ENCODE assay signal across 8 cellular contexts in the genomic region with DNA sequence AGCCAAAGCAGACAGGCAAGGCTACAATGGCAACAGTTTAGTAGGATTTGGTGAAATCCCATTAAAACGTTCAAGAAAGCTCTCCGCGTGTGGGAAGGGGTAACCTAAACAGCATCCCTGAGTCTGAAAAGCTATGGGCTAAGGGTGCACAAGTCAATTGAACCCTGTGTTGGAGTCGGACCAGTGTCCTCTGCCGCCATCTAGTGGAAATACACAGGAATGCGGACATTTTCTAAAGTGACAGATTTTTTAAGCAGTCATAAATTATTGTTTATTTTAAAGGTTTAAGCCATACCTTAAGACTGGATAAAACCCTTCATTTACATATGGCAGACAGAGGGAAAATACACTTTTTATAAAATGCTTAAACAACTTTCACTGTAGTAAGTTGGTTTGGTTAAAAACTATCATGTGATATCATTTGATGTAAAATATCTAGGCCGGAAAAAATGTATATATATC. TPM values are rescaled to one million over a fixed set of nuclear protein-coding genes. Genes with fewer than 3 reads are reported as not detected.
A peak's percentile ranks its signal among the peaks of the same experiment; 100 is the strongest.
DNase-seq lines count a peak whose midpoint lies in the region; ATAC-seq, FAIRE-seq and TF ChIP-seq lines count a peak whose summit lies in the region.

No MANE protein-coding gene starts in this region.

- H4K91ac ChIP-seq in H1 (replicated peaks; ENCODE audit: insufficient read length, low read length) = no peak overlapping the region

- TF ChIP-seq EP300 in H1 (IDR thresholded peaks at IDR 0.05; ENCODE audit: borderline replicate concordance in 1 of 2, low read depth in 2 of 2, low read length in 2 of 2) = no peak

- no peak overlapping the region for H2BK15ac ChIP-seq in H1 (ENCODE audit: low read length)

- TF ChIP-seq RAD21 in H1 (IDR thresholded peaks at IDR 0.05 in 1 of 2, conservative IDR thresholded peaks at IDR 0.05 in 1 of 2; ENCODE audit: low read depth in 2 of 2, low read length in 2 of 2) = peak; percentile 91 to 92

- no peak overlapping the region for H3K14ac ChIP-seq in H1 (ENCODE audit: insufficient read length)

- H3K27ac ChIP-seq in H1 (ENCODE audit: low read depth, low read length) (no peak overlapping the region), substantia nigra (ENCODE audit: low read depth, low read length, poor library complexity, severe bottlenecking) (no peak overlapping the region)

- no peak overlapping the region for H2BK5ac ChIP-seq in H1 (ENCODE audit: low read depth, low read length)

- no peak overlapping the region for H3K23ac ChIP-seq in H1 (ENCODE audit: insufficient read length)

- H3K79me1 ChIP-seq in H1 (ENCODE audit: low read depth, low read length) = no peaks in the 10 kb centered on the region

- no peaks in the 10 kb centered on the region for H3K27me3 ChIP-seq in H1 (replicated peaks in 1 of 4; ENCODE audit: control insufficient read depth in 3 of 4, extremely low read depth in 1 of 4, insufficient read depth in 3 of 4, low read length in 3 of 4)

- H2BK120ac ChIP-seq in H1 (replicated peaks; ENCODE audit: low read depth, low read length) = no peak overlapping the region

- H2AFZ ChIP-seq in H1 (ENCODE audit: low read length) = peak overlapping the region; percentile 99

- DNase-seq in AG09309 (ENCODE audit: low read depth) = peak; percentile 7
- DNase-seq in GM19239 (ENCODE audit: insufficient read length, low spot score) = peak; percentile 26
- DNase-seq in NCI-H526 treated with DMSO at 0.1 percent for 48 hours (lab: John Stamatoyannopoulos, UW) = peak; percentile 48
- DNase-seq in activated CD4-positive, alpha-beta T cell treated with anti-CD3 and anti-CD28 coated beads, Interleukin-2, amount 50 U/mL, for 4 hours = peak; percentile 37 to 40
- peak in 1 of 2 experiments; percentile 53 for DNase-seq in H1 (ENCODE audit: low read depth in 1 of 2, low spot score in 2 of 2)
- DNase-seq in mucosa of gallbladder (ENCODE audit: low spot score) = peak; percentile 37
- DNase-seq in substantia nigra (lab: John Stamatoyannopoulos, UW) = peak in 30 of 49 donors; percentile 1 to 34 (median 11)

- H2AK5ac ChIP-seq in H1 (ENCODE audit: low read depth, low read length) = no peak overlapping the region

- peaks cover 0 to 6% of the 10 kb centered on the region in 2 experiments; a peak in 1 of 4 replicates for H3K9me3 ChIP-seq in H1 (ENCODE audit: insufficient read depth in 2 of 2, low read depth in 1 of 2, low read length in 1 of 2)

- no peak overlapping the region for H3K4me3 ChIP-seq in AG09309 (ENCODE audit: control insufficient read depth, low read depth, low read length)
- H3K4me3 ChIP-seq in H1 (ENCODE audit: extremely low read depth in 1 of 4, insufficient read depth in 2 of 4, low read depth in 3 of 4, low read length in 4 of 4) = no peak overlapping the region

- POLR2A ChIA-PET in H1 (lab: Charles Lee; ENCODE audit: partially characterized antibody) = interaction anchor here (1.0 to 3.9 kb wide), 4 partner anchors 9 to 368 kb away, joined by 4 to 11 read pairs (median 5); a partner anchor contains a TSS

- no peak for ATAC-seq in HG03521 (IDR thresholded peaks at IDR 0.05; ENCODE audit: unreplicated experiment)

- no peak overlapping the region for H2BK20ac ChIP-seq in H1 (ENCODE audit: low read length)

- no peak overlapping the region for H3K4ac ChIP-seq in H1 (replicated peaks; ENCODE audit: insufficient read length, low read depth, low read length)

- no peaks in the 10 kb centered on the region for H3K36me3 ChIP-seq in H1 (ENCODE audit: control insufficient read depth in 2 of 4, insufficient read depth in 4 of 4, low read length in 3 of 4)

- CTCF ChIA-PET in H1 (lab: Charles Lee; ENCODE audit: partially characterized antibody) = interaction anchor here (0.6 to 8.0 kb wide), 31 partner anchors 9 to 729 kb away, joined by 3 to 66 read pairs (median 4); no protein-coding TSS in a partner anchor

- peak overlapping the region in 1 of 2 experiments; percentile 30; a peak in 1 of 4 replicates for H3K4me2 ChIP-seq in H1 (ENCODE audit: insufficient read depth in 1 of 2, low read depth in 2 of 2, low read length in 2 of 2)

- H4K20me1 ChIP-seq in H1 (replicated peaks in 1 of 2; ENCODE audit: control insufficient read depth in 1 of 2, insufficient read depth in 2 of 2, low read length in 2 of 2) = no peaks in the 10 kb centered on the region

- H4K8ac ChIP-seq in H1 (ENCODE audit: extremely low read depth, insufficient read depth, low read length) = no peak overlapping the region

- WGBS in H1 (ENCODE audit: extremely low coverage in 1 of 2, insufficient coverage in 1 of 2, insufficient read length in 1 of 2, insufficient replicate concordance in 2 of 2, low coverage in 1 of 2, low lambda C conversion rate in 2 of 2, missing lambda C conversion rate in 1 of 2), 2 experiments = 21% methylated on average over 7 of the region's 7 CpGs; no CpG with 5 or more reads in 1 of the 2 experiments

- no peak overlapping the region for H3K56ac ChIP-seq in H1 (replicated peaks; ENCODE audit: insufficient read length, low read depth, low read length)

- no peaks in the 10 kb centered on the region for H3K4me1 ChIP-seq in H1 (replicated peaks in 1 of 4; ENCODE audit: control insufficient read depth in 3 of 4, insufficient read depth in 4 of 4, low read length in 3 of 4)

- H3K23me2 ChIP-seq in H1 (ENCODE audit: low read depth, low read length) = no peaks in the 10 kb centered on the region

- H4K5ac ChIP-seq in H1 (ENCODE audit: insufficient read length, low read depth, low read length) = no peak overlapping the region

- FAIRE-seq in GM19239 (lab: Jason Lieb, UNC) = peak; percentile 88
- peak; percentile 95 for FAIRE-seq in H1 (lab: Jason Lieb, UNC)

- H3K79me2 ChIP-seq in H1 (ENCODE audit: control insufficient read depth in 1 of 2, insufficient read depth in 2 of 2, low read length in 2 of 2) = no peaks in the 10 kb centered on the region

- TF ChIP-seq CTCF in AG09309 (IDR thresholded peaks at IDR 0.05; ENCODE audit: control insufficient read depth, insufficient read depth, low read depth, low read length, missing control alignments) = peak; percentile 81
- TF ChIP-seq CTCF in H1 (IDR thresholded peaks at IDR 0.05; ENCODE audit: control extremely low read depth in 1 of 3, insufficient read depth in 1 of 3, low read depth in 1 of 3, low read length in 3 of 3) = peak; percentile 57 to 87 (median 81)

- H2BK12ac ChIP-seq in H1 (ENCODE audit: low read depth, low read length) = no peak overlapping the region

- no peak overlapping the region for H3K9ac ChIP-seq in H1 (replicated peaks in 1 of 4; ENCODE audit: extremely low read depth in 1 of 4, low read depth in 3 of 4, low read length in 3 of 4)

- H3K18ac ChIP-seq in H1 (ENCODE audit: extremely low read depth, low read length) = no peak overlapping the region

- TF ChIP-seq POLR2A in H1 (IDR thresholded peaks at IDR 0.05; ENCODE audit: control extremely low read depth in 1 of 2, low read depth in 2 of 2, low read length in 2 of 2) = no peak

TF ChIP-seq in H1, 55 proteins besides CTCF, POLR2A, EP300 and RAD21:
- TF ChIP-seq RNF2 (IDR thresholded peaks at IDR 0.05; ENCODE audit: borderline replicate concordance, low read depth, low read length, missing control alignments, poor library complexity, severe bottlenecking) = no peak
- TF ChIP-seq TEAD4 (IDR thresholded peaks at IDR 0.05; ENCODE audit: low read depth, low read length) = 0 out of 2 replicates have a peak, but pooled peaks have one; percentile 42

RNA-seq across cellular contexts. Expression of a gene that starts 26.5 kb away (rescaled TPM):
- 190 and 195 TPM in 2 replicates for total RNA-seq in H1 (2021; fragmentation: NEBNext Ultra II Directional; extraction: Animal tissue kit (Norgen Biotek cat#: 25700))
- 117 and 149 TPM in 2 replicates for polyA plus RNA-seq in H1 (2011; rRNA removed)
- 139 TPM for polyA plus RNA-seq in H1 (2011; cell fraction: cytosol; rRNA removed)
- 319 TPM for polyA plus RNA-seq in H1 (2011; cell fraction: nucleus; rRNA removed)
- 115 to 194 TPM (median 141 TPM) in 4 replicates for polyA plus RNA-seq in H1 (2012, experiment 1 of 2)
- 12.0 TPM for polyA plus RNA-seq in H1 (2012, experiment 2 of 2)
- polyA plus RNA-seq in H1 (2013, experiment 1 of 2) = 117 TPM
- polyA plus RNA-seq in H1 (2013, experiment 2 of 2) = 112 TPM
- polyA minus RNA-seq in H1 (2011; rRNA and poly(A)+ RNA removed) = 310 and 385 TPM in 2 replicates
- 124 TPM for polyA minus RNA-seq in H1 (2011; cell fraction: cytosol; rRNA and poly(A)+ RNA removed)
- 383 TPM for polyA minus RNA-seq in H1 (2011; cell fraction: nucleus; rRNA and poly(A)+ RNA removed)
- 91.3 TPM for total RNA-seq in mucosa of gallbladder
